Comparison of ENCODE assay signal across 16 cellular contexts in genomic region chr3:55605837-55606236, GRCh38.
DNase-seq lines count a peak whose midpoint lies in the region; ATAC-seq and TF ChIP-seq lines count a peak whose summit lies in the region.
"Had no signal": no experiment of that assay in that cellular context is flagged by ENCODE, and none has a peak within 500 bp of the region (broad histone marks: within the 10 kb centered on the region; RNA-seq: fewer than 3 reads in every experiment).

No MANE protein-coding gene starts in this region.

- no CpG with 5 or more reads among the region's 3 CpGs for WGBS in mesendoderm (ENCODE audit: extremely low coverage, insufficient coverage, low lambda C conversion rate)
- 78 to 88% (median 83%) methylated on average over 3 of the region's 3 CpGs for WGBS in heart left ventricle, 4 donors

- H3K27ac ChIP-seq in mesendoderm (ENCODE audit: low read depth, low read length) (no peak overlapping the region), heart left ventricle (no peak overlapping the region)
- H3K27ac ChIP-seq: BLaER1 had no signal

- H3K4ac ChIP-seq in mesendoderm (ENCODE audit: low read depth, low read length): no peak overlapping the region

- intact Hi-C loops in heart left ventricle (cut with DNase I): no loop called here
- intact Hi-C loops in activated T-helper 1 cell treated with anti-CD3 and anti-CD28 coated beads, Interleukin-12 subunit alpha, Interleukin-12 subunit beta, Interleukin-2, Interleukin-4 antibody, amounts not matched to agents 30 ng/mL and 10 ng/mL and 1 ng/mL, durations not matched to agents 14 hours and 24 hours and 36 hours (cut with micrococcal nuclease): no loop called here

- H3K18ac ChIP-seq in mesendoderm (ENCODE audit: low read length): no peak overlapping the region

- no peaks in the 10 kb centered on the region for H3K79me1 ChIP-seq in mesendoderm (ENCODE audit: low read length)

- no peak overlapping the region for H3K4me2 ChIP-seq in mesendoderm (ENCODE audit: low read length)
- H3K4me2 ChIP-seq: BLaER1 had no signal

- no peak for DNase-seq in stimulated activated naive CD8-positive, alpha-beta T cell treated with anti-CD3 and anti-CD28 coated beads, Interleukin-15, amount 100 ng/mL, for 72 hours
- DNase-seq in stimulated activated naive CD8-positive, alpha-beta T cell treated with anti-CD3 and anti-CD28 coated beads, Interleukin-15, Interleukin-2, amounts not matched to agents 100 U/mL and 50 U/mL, for 24 hours: no peak
- DNase-seq in fibroblast of gingiva (ENCODE audit: low read depth): peak; percentile 64
- no peak for DNase-seq in mesendoderm
- DNase-seq in GM13976 (ENCODE audit: low spot score): no peak
- no peak for DNase-seq in heart left ventricle
- no peak for DNase-seq in activated T-helper 1 cell treated with anti-CD3 and anti-CD28 coated beads, Interleukin-12 subunit alpha, Interleukin-12 subunit beta, Interleukin-2, Interleukin-4 antibody, amounts not matched to agents 30 ng/mL and 10 ng/mL and 1 ng/mL, durations not matched to agents 14 hours and 24 hours and 36 hours (ENCODE audit: low spot score)
- DNase-seq: 8988T; AML-193; Caco-2; CD8-positive, alpha-beta memory T cell; DND-41; GDM1; HCEC 1CT; HFFc6 had no signal

- H3K9me3 ChIP-seq in heart left ventricle: no peaks in the 10 kb centered on the region
- H3K9me3 ChIP-seq: BLaER1, Caco-2 had no signal

- H3K4me1 Mint-ChIP-seq in stimulated activated naive CD8-positive, alpha-beta T cell treated with anti-CD3 and anti-CD28 coated beads, Interleukin-15, amount 100 ng/mL, for 72 hours: peaks cover 21% of the 10 kb centered on the region
- H3K4me1 Mint-ChIP-seq in activated T-helper 1 cell treated with anti-CD3 and anti-CD28 coated beads, Interleukin-12 subunit alpha, Interleukin-12 subunit beta, Interleukin-2, Interleukin-4 antibody, amounts not matched to agents 30 ng/mL and 10 ng/mL and 1 ng/mL, durations not matched to agents 14 hours and 24 hours and 36 hours (ENCODE audit: low read depth): no peaks in the 10 kb centered on the region
- H3K4me1 Mint-ChIP-seq: CD8-positive, alpha-beta memory T cell had no signal

- H3K4me1 ChIP-seq in mesendoderm (ENCODE audit: control insufficient read depth, low read depth, low read length) (peaks cover 10% of the 10 kb centered on the region), heart left ventricle (no peaks in the 10 kb centered on the region)
- H3K4me1 ChIP-seq: Caco-2 had no signal

- no peak overlapping the region for H3K56ac ChIP-seq in mesendoderm (ENCODE audit: low read length)

- H3K79me2 ChIP-seq in mesendoderm (ENCODE audit: control insufficient read depth, insufficient read depth, low read length): no peaks in the 10 kb centered on the region

- H3K36me3 ChIP-seq in mesendoderm (ENCODE audit: control insufficient read depth, insufficient read depth, low read length) (no peaks in the 10 kb centered on the region), heart left ventricle (no peaks in the 10 kb centered on the region)
- H3K36me3 ChIP-seq: BLaER1 had no signal

- H3K4me3 ChIP-seq in mesendoderm (ENCODE audit: low read length) (no peak overlapping the region), heart left ventricle (no peak overlapping the region)
- H3K4me3 ChIP-seq: BLaER1 had no signal

- no peak for ATAC-seq in stimulated activated naive CD8-positive, alpha-beta T cell treated with anti-CD3 and anti-CD28 coated beads, Interleukin-15, amount 100 ng/mL, for 72 hours
- no peak for ATAC-seq in stimulated activated naive CD8-positive, alpha-beta T cell treated with anti-CD3 and anti-CD28 coated beads, Interleukin-15, Interleukin-2, amounts not matched to agents 100 U/mL and 50 U/mL, for 24 hours
- no peak for ATAC-seq in heart left ventricle

- no peak overlapping the region for H2BK120ac ChIP-seq in mesendoderm (ENCODE audit: low read depth, low read length)

- no peak overlapping the region for H4K5ac ChIP-seq in mesendoderm (ENCODE audit: low read length)

- H3K27ac Mint-ChIP-seq in stimulated activated naive CD8-positive, alpha-beta T cell treated with anti-CD3 and anti-CD28 coated beads, Interleukin-15, amount 100 ng/mL, for 72 hours: peak overlapping the region; percentile 88 to 89
- no peak overlapping the region for H3K27ac Mint-ChIP-seq in activated T-helper 1 cell treated with anti-CD3 and anti-CD28 coated beads, Interleukin-12 subunit alpha, Interleukin-12 subunit beta, Interleukin-2, Interleukin-4 antibody, amounts not matched to agents 30 ng/mL and 10 ng/mL and 1 ng/mL, durations not matched to agents 14 hours and 24 hours and 36 hours
- H3K27ac Mint-ChIP-seq: HFFc6 had no signal

- peaks cover 0 to 7% of the 10 kb centered on the region in 2 donors for H3K9me3 Mint-ChIP-seq in stimulated activated naive CD8-positive, alpha-beta T cell treated with anti-CD3 and anti-CD28 coated beads, Interleukin-15, amount 100 ng/mL, for 72 hours
- peaks cover 4% of the 10 kb centered on the region for H3K9me3 Mint-ChIP-seq in activated T-helper 1 cell treated with anti-CD3 and anti-CD28 coated beads, Interleukin-12 subunit alpha, Interleukin-12 subunit beta, Interleukin-2, Interleukin-4 antibody, amounts not matched to agents 30 ng/mL and 10 ng/mL and 1 ng/mL, durations not matched to agents 14 hours and 24 hours and 36 hours
- H3K9me3 Mint-ChIP-seq: HFFc6 had no signal

- peak overlapping the region; percentile 11 for H2AK5ac ChIP-seq in mesendoderm (ENCODE audit: low read length)

- in situ Hi-C loops in GM13976 (cut with MboI; ENCODE audit: low sequenced_read_pairs, unreplicated experiment): no loop called here

- no peaks in the 10 kb centered on the region for H3K36me3 Mint-ChIP-seq in activated T-helper 1 cell treated with anti-CD3 and anti-CD28 coated beads, Interleukin-12 subunit alpha, Interleukin-12 subunit beta, Interleukin-2, Interleukin-4 antibody, amounts not matched to agents 30 ng/mL and 10 ng/mL and 1 ng/mL, durations not matched to agents 14 hours and 24 hours and 36 hours (ENCODE audit: low read depth)
- H3K36me3 Mint-ChIP-seq: CD8-positive, alpha-beta memory T cell had no signal

- no peak overlapping the region for H3K4me3 Mint-ChIP-seq in stimulated activated naive CD8-positive, alpha-beta T cell treated with anti-CD3 and anti-CD28 coated beads, Interleukin-15, amount 100 ng/mL, for 72 hours
- no peak overlapping the region for H3K4me3 Mint-ChIP-seq in activated T-helper 1 cell treated with anti-CD3 and anti-CD28 coated beads, Interleukin-12 subunit alpha, Interleukin-12 subunit beta, Interleukin-2, Interleukin-4 antibody, amounts not matched to agents 30 ng/mL and 10 ng/mL and 1 ng/mL, durations not matched to agents 14 hours and 24 hours and 36 hours
- H3K4me3 Mint-ChIP-seq: HFFc6 had no signal

- no peak for TF ChIP-seq POLR2A in heart left ventricle (IDR thresholded peaks at IDR 0.05)

- H2BK5ac ChIP-seq in mesendoderm (ENCODE audit: low read length): no peak overlapping the region

- H3K27me3 Mint-ChIP-seq in stimulated activated naive CD8-positive, alpha-beta T cell treated with anti-CD3 and anti-CD28 coated beads, Interleukin-15, amount 100 ng/mL, for 72 hours: peaks cover 24% of the 10 kb centered on the region
- H3K27me3 Mint-ChIP-seq in activated T-helper 1 cell treated with anti-CD3 and anti-CD28 coated beads, Interleukin-12 subunit alpha, Interleukin-12 subunit beta, Interleukin-2, Interleukin-4 antibody, amounts not matched to agents 30 ng/mL and 10 ng/mL and 1 ng/mL, durations not matched to agents 14 hours and 24 hours and 36 hours (ENCODE audit: insufficient read depth): no peaks in the 10 kb centered on the region

- H3K9ac ChIP-seq in mesendoderm (ENCODE audit: low read length): no peak overlapping the region
- H3K9ac ChIP-seq: BLaER1 had no signal

- H4K8ac ChIP-seq in mesendoderm (ENCODE audit: low read depth, low read length): no peak overlapping the region

- H3K23ac ChIP-seq in mesendoderm (ENCODE audit: low read length): no peak overlapping the region

- no peak overlapping the region for H2BK15ac ChIP-seq in mesendoderm (replicated peaks; ENCODE audit: low read depth)

- no peak for TF ChIP-seq CTCF in GM13976 (IDR thresholded peaks at IDR 0.05; ENCODE audit: borderline replicate concordance, control extremely low read depth, extremely low read depth, insufficient read depth, missing control alignments)
- no peak for TF ChIP-seq CTCF in heart left ventricle (IDR thresholded peaks at IDR 0.05)

- H3K27me3 ChIP-seq in mesendoderm (ENCODE audit: insufficient read depth, low read length, poor library complexity): no peaks in the 10 kb centered on the region
- peaks cover 0 to 6% (median 0%) of the 10 kb centered on the region in 9 donors for H3K27me3 ChIP-seq in heart left ventricle
- H3K27me3 ChIP-seq: BLaER1 had no signal
